Comparison of ENCODE assay signal across 7 cellular contexts in the genomic region with DNA sequence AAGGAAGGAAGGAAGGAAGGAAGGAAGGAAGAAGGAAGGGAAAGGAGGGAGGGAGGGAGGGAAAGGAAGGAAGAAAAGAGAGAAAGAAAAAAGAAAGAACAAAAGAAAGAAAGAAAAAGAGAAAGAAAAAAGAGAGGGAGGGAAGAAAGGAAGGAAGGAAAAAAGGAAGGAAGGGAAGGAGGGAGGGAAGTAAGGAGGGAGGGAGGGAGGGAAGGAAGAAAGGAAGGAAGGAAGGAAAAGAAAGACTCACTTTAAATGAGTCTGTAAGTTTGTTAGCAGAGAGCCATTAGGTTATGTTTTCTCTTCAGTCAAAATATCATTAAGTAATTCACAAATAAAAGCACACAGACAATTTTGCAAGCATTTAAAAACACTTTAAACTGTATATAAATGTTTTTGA.
"Had no signal": no experiment of that assay in that cellular context is flagged by ENCODE, and none has a peak within 500 bp of the region (broad histone marks: within the 10 kb centered on the region; RNA-seq: fewer than 3 reads in every experiment).

No MANE protein-coding gene starts in this region.

- DNase-seq: IMR-90, KBM-7, KG1 had no signal

- FAIRE-seq: HepG2, HTR-8/SVneo had no signal

- H3K4me2 ChIP-seq: KMS-11 had no signal

- H3K27ac ChIP-seq: HL-60, KMS-11 had no signal

- H3K9ac ChIP-seq: KMS-11 had no signal

- ATAC-seq: HepG2 had no signal
